In genomic region chr13:101634142-101634541, GRCh38 we compare ENCODE assay signal across 24 cellular contexts.
"Had no signal": no experiment of that assay in that cellular context is flagged by ENCODE, and none has a peak within 500 bp of the region (broad histone marks: within the 10 kb centered on the region; RNA-seq: fewer than 3 reads in every experiment).

No MANE protein-coding gene starts in this region.

- H2AFZ ChIP-seq: hepatocyte had no signal

- DNase-seq: colonic mucosa; cortex of kidney; effector CD8-positive, alpha-beta T cell; effector memory CD8-positive, alpha-beta T cell; foreskin keratinocyte; heart left ventricle; hypothalamus; immature natural killer cell; islet precursor cell; kidney; kidney glomerular epithelial cell; left colon; left ventricle myocardium inferior; lower lobe of right lung; mesendoderm; midbrain; naive thymus-derived CD4-positive, alpha-beta T cell had no signal

- H3K27me3 Mint-ChIP-seq: dendritic cell treated with granulocyte-macrophage colony-stimulating factor and Interleukin-4, amounts not matched to agents 40 ng/mL and 50 ng/mL, for 4 days; memory B cell had no signal

- H3K4me2 ChIP-seq: hepatocyte had no signal

- ATAC-seq: effector memory CD8-positive, alpha-beta T cell; foreskin keratinocyte; gastroesophageal sphincter; heart left ventricle; left colon; lower lobe of right lung; naive thymus-derived CD4-positive, alpha-beta T cell had no signal

- H3K36me3 ChIP-seq: colonic mucosa, esophagus muscularis mucosa, gastroesophageal sphincter, heart left ventricle, left ventricle myocardium inferior, lower lobe of right lung had no signal

- H3K9me3 Mint-ChIP-seq: dendritic cell treated with granulocyte-macrophage colony-stimulating factor and Interleukin-4, amounts not matched to agents 40 ng/mL and 50 ng/mL, for 4 days; effector memory CD8-positive, alpha-beta T cell; immature natural killer cell; memory B cell; naive thymus-derived CD4-positive, alpha-beta T cell had no signal

- H3K27me3 ChIP-seq: colonic mucosa, esophagus muscularis mucosa, foreskin keratinocyte, gastroesophageal sphincter, heart left ventricle, hepatocyte had no signal

- H3K4me1 ChIP-seq: colonic mucosa, esophagus muscularis mucosa, gastroesophageal sphincter, heart left ventricle, left ventricle myocardium inferior, lower lobe of right lung had no signal

- H3K27ac Mint-ChIP-seq: dendritic cell treated with granulocyte-macrophage colony-stimulating factor and Interleukin-4, amounts not matched to agents 40 ng/mL and 50 ng/mL, for 4 days; effector memory CD8-positive, alpha-beta T cell; immature natural killer cell; memory B cell; naive thymus-derived CD4-positive, alpha-beta T cell had no signal

- H3K4me1 Mint-ChIP-seq: immature natural killer cell; memory B cell; naive thymus-derived CD4-positive, alpha-beta T cell had no signal

- H3K79me2 ChIP-seq: hepatocyte had no signal

- FAIRE-seq: endothelial cell of umbilical vein, frontal cortex, kidney had no signal

- H3K36me3 Mint-ChIP-seq: immature natural killer cell; memory B cell; naive thymus-derived CD4-positive, alpha-beta T cell had no signal

- H3K27ac ChIP-seq: colonic mucosa, esophagus muscularis mucosa, foreskin keratinocyte, gastroesophageal sphincter, heart left ventricle, hepatocyte, left ventricle myocardium inferior, lower lobe of right lung had no signal

- H3K4me3 Mint-ChIP-seq: dendritic cell treated with granulocyte-macrophage colony-stimulating factor and Interleukin-4, amounts not matched to agents 40 ng/mL and 50 ng/mL, for 4 days; effector memory CD8-positive, alpha-beta T cell; immature natural killer cell; memory B cell; naive thymus-derived CD4-positive, alpha-beta T cell had no signal

- H3K9me3 ChIP-seq: colonic mucosa, esophagus muscularis mucosa, gastroesophageal sphincter, heart left ventricle, left ventricle myocardium inferior, lower lobe of right lung had no signal

- H3K4me3 ChIP-seq: colonic mucosa, esophagus muscularis mucosa, gastroesophageal sphincter, heart left ventricle, hepatocyte, left ventricle myocardium inferior, lower lobe of right lung had no signal
